In genomic region chr18:76935722-76936337, GRCh38 we compare ENCODE assay signal across 26 cellular contexts.
"Had no signal": no experiment of that assay in that cellular context is flagged by ENCODE, and none has a peak within 500 bp of the region (broad histone marks: within the 10 kb centered on the region; RNA-seq: fewer than 3 reads in every experiment).

No MANE protein-coding gene starts in this region.

- FAIRE-seq: small intestine had no signal

- H3K79me2 ChIP-seq: hepatocyte had no signal

- H2AFZ ChIP-seq: hepatocyte, neural progenitor cell had no signal

- H3K27me3 ChIP-seq: heart right ventricle, hepatocyte, neural progenitor cell, ovary, sigmoid colon, spleen, tibial nerve, uterus had no signal

- H3K9ac ChIP-seq: neural progenitor cell had no signal

- DNase-seq: heart right ventricle; islet precursor cell; mesendoderm; naive B cell; natural killer cell; nephron progenitor cell; ovary; posterior cingulate gyrus; retina; right cardiac atrium; sigmoid colon; small intestine; spleen; stimulated activated CD4-positive, alpha-beta T cell treated with anti-CD3 and anti-CD28 coated beads, Interleukin-1b, Interleukin-23, amount 100 ng/mL, for 48 hours; stimulated activated CD4-positive, alpha-beta T cell treated with anti-CD3 and anti-CD28 coated beads, Interleukin-2, amount 100 ng/mL, for 48 hours; stimulated activated CD4-positive, alpha-beta T cell treated with anti-CD3 and anti-CD28 coated beads, Interleukin-4, amount 100 ng/mL, for 4 hours; stimulated activated CD8-positive, alpha-beta memory T cell treated with anti-CD3 and anti-CD28 coated beads, Interleukin-4, amount 100 ng/mL, for 48 hours; stimulated activated naive CD4-positive, alpha-beta T cell treated with Interleukin-2 at 50 U/mL for 16 hours; stimulated activated naive CD8-positive, alpha-beta T cell treated with anti-CD3 and anti-CD28 coated beads, Interleukin-15, amount 100 ng/mL, for 72 hours; uterus had no signal

- H3K4me3 ChIP-seq: heart right ventricle, hepatocyte, lung, neural progenitor cell, ovary, prostate gland, sigmoid colon, spleen, tibial nerve, uterus had no signal

- H3K9me3 ChIP-seq: heart right ventricle, ovary, prostate gland, sigmoid colon, spleen, tibial nerve, uterus had no signal

- H3K27ac ChIP-seq: heart right ventricle, hepatocyte, neural progenitor cell, ovary, prostate gland, sigmoid colon, spleen, tibial nerve, uterus had no signal

- H3K4me2 ChIP-seq: hepatocyte, neural progenitor cell had no signal

- H3K4me1 ChIP-seq: neural progenitor cell, prostate gland, sigmoid colon, spleen, tibial nerve, uterus had no signal

- ATAC-seq: heart right ventricle; natural killer cell; right cardiac atrium; stimulated activated memory B cell treated with anti-CD40 and anti-IgM and Interleukin-4, amounts not matched to agents 10 μg/mL and 1 μg/mL and 100 μg/mL, for 72 hours; stimulated activated naive CD8-positive, alpha-beta T cell treated with anti-CD3 and anti-CD28 coated beads, Interleukin-15, amount 100 ng/mL, for 72 hours had no signal

- H3K36me3 ChIP-seq: ovary, uterus had no signal
